ENCODE assay signal across 20 cellular contexts in the genomic region with DNA sequence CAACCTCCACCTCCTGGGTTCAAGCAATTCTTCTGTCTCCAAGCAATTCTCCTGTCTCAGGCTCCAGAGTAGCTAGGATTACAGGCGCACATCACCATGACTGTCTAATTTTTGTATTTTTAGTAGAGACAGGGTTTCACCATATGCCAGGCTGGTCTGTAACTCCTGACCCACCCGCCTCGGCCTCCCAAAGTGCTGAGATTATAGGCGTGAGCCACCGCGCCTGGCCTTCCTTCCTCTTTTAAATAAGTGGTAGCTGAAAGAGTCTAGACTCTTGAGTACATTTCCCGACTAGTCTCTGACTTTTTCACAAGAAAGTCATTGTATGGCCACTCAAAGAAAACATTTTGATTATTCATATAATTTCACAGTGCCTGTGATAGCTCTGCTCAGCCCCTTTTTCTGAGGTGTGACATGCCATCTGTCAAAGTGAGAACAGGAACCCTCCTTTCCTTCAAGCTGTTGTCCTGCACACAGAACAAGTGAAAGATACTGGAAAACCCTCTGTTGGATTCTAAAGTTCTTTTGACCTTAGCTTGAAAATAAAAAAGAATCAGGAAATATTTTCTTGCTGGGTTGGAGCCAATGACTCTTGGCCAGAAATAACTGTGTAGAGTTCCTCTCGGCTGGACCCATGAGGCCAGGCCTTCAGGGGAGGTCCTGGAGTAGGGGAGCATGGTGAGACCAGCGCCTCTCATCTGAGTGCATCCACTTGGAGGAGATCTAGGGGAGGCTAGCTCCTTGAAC.
DNase-seq lines count a peak whose midpoint lies in the region; ATAC-seq and TF ChIP-seq lines count a peak whose summit lies in the region.
"Had no signal": no experiment of that assay in that cellular context is flagged by ENCODE, and none has a peak within 500 bp of the region (broad histone marks: within the 10 kb centered on the region; RNA-seq: fewer than 3 reads in every experiment).

No MANE protein-coding gene starts in this region.

- 87% methylated on average over 9 of the region's 9 CpGs for WGBS in suprapubic skin

- H3K27ac ChIP-seq in ACC112 (ENCODE audit: low read depth, low read length): peak overlapping the region; percentile 84
- H3K27ac ChIP-seq in suprapubic skin: no peak overlapping the region
- H3K27ac ChIP-seq: PC-9 had no signal

- peak overlapping the region in 1 of 3 experiments; percentile 35 for H3K4me3 Mint-ChIP-seq in nephron
- H3K4me3 Mint-ChIP-seq: activated naive CD8-positive, alpha-beta T cell treated with anti-CD3 and anti-CD28 coated beads for 36 hours; dendritic cell treated with granulocyte-macrophage colony-stimulating factor and Interleukin-4, amounts not matched to agents 40 ng/mL and 50 ng/mL, for 4 days; naive B cell; T-helper 1 cell treated with Interleukin-12 subunit alpha and Interleukin-12 subunit beta and Interleukin-4 antibody, amounts not matched to agents 30 μg/mL and 1 μg/mL, for 36 hours had no signal

- no peak for TF ChIP-seq EP300 in suprapubic skin (IDR thresholded peaks at IDR 0.05)

- H3K27me3 ChIP-seq in ACC112 (ENCODE audit: insufficient read depth, low read length) (no peaks in the 10 kb centered on the region), adipocyte (replicated peaks; ENCODE audit: control insufficient read depth, insufficient read depth, low read length) (no peaks in the 10 kb centered on the region), suprapubic skin (no peaks in the 10 kb centered on the region)

- no peaks in the 10 kb centered on the region for H3K36me3 ChIP-seq in ACC112 (ENCODE audit: insufficient read depth, low read length)
- H3K36me3 ChIP-seq in adipocyte (ENCODE audit: control insufficient read depth, insufficient read depth, low read length, severe bottlenecking): no peaks in the 10 kb centered on the region
- H3K36me3 ChIP-seq in suprapubic skin: no peaks in the 10 kb centered on the region

- H3K4me1 ChIP-seq in ACC112 (ENCODE audit: control insufficient read depth, insufficient read depth, low read length, unreplicated experiment) (peaks cover 55% of the 10 kb centered on the region), adipocyte (ENCODE audit: control insufficient read depth, insufficient read depth, low read length) (peaks cover 36% of the 10 kb centered on the region), suprapubic skin (no peaks in the 10 kb centered on the region)

- no peaks in the 10 kb centered on the region for H3K27me3 Mint-ChIP-seq in nephron (ENCODE audit: low read depth)
- H3K27me3 Mint-ChIP-seq: activated naive CD8-positive, alpha-beta T cell treated with anti-CD3 and anti-CD28 coated beads for 36 hours; dendritic cell treated with granulocyte-macrophage colony-stimulating factor and Interleukin-4, amounts not matched to agents 40 ng/mL and 50 ng/mL, for 4 days; naive B cell had no signal

- peak overlapping the region; percentile 51; the same call in 1 of the 2 replicates for H3K4me3 ChIP-seq in ACC112 (ENCODE audit: low read depth, low read length)
- H3K4me3 ChIP-seq in adipocyte (ENCODE audit: low read length): peak overlapping the region; percentile 46
- H3K4me3 ChIP-seq in fibroblast of the aortic adventitia (ENCODE audit: low read depth, low read length): no peak overlapping the region
- no peak overlapping the region for H3K4me3 ChIP-seq in suprapubic skin
- H3K4me3 ChIP-seq: A549, PC-9 had no signal

- H3K36me3 Mint-ChIP-seq in nephron (ENCODE audit: low read depth): no peaks in the 10 kb centered on the region
- H3K36me3 Mint-ChIP-seq in activated naive CD4-positive, alpha-beta T cell treated with anti-CD3 and anti-CD28 coated beads, Interleukin-2, amount 50 U/mL, for 72 hours: no peaks in the 10 kb centered on the region
- H3K36me3 Mint-ChIP-seq: activated naive CD8-positive, alpha-beta T cell treated with anti-CD3 and anti-CD28 coated beads for 36 hours; naive B cell had no signal

- no peaks in the 10 kb centered on the region for H3K79me2 ChIP-seq in ACC112 (ENCODE audit: control insufficient read depth, insufficient read depth, low read length, unreplicated experiment)

- peak overlapping the region; percentile 33 for H3K9ac ChIP-seq in adipocyte (ENCODE audit: low read length)

- no peaks in the 10 kb centered on the region for H3K9me3 ChIP-seq in adipocyte (ENCODE audit: control insufficient read depth, low read length)
- H3K9me3 ChIP-seq in suprapubic skin: no peaks in the 10 kb centered on the region
- H3K9me3 ChIP-seq: A549 had no signal

- no peaks in the 10 kb centered on the region for H3K9me3 Mint-ChIP-seq in nephron
- H3K9me3 Mint-ChIP-seq in activated naive CD4-positive, alpha-beta T cell treated with anti-CD3 and anti-CD28 coated beads, Interleukin-2, amount 50 U/mL, for 72 hours: peaks cover 0 to 4% of the 10 kb centered on the region in 2 donors
- H3K9me3 Mint-ChIP-seq: activated naive CD8-positive, alpha-beta T cell treated with anti-CD3 and anti-CD28 coated beads for 36 hours; T-helper 1 cell treated with Interleukin-12 subunit alpha and Interleukin-12 subunit beta and Interleukin-4 antibody, amounts not matched to agents 30 μg/mL and 1 μg/mL, for 36 hours had no signal

- ATAC-seq in activated naive CD4-positive, alpha-beta T cell treated with anti-CD3 and anti-CD28 coated beads, Interleukin-2, amount 50 U/mL, for 72 hours: no peak
- ATAC-seq in HG02571 (IDR thresholded peaks at IDR 0.05; ENCODE audit: unreplicated experiment): no peak
- ATAC-seq: stimulated activated naive CD8-positive, alpha-beta T cell treated with anti-CD3 and anti-CD28 coated beads, Interleukin-15, Interleukin-2, amounts not matched to agents 100 U/mL and 50 U/mL, for 24 hours had no signal

- no peak for TF ChIP-seq POLR2A in suprapubic skin (IDR thresholded peaks at IDR 0.05)

- peak overlapping the region; percentile 67 to 90 (median 84) for H3K27ac Mint-ChIP-seq in nephron
- no peak overlapping the region for H3K27ac Mint-ChIP-seq in activated naive CD4-positive, alpha-beta T cell treated with anti-CD3 and anti-CD28 coated beads, Interleukin-2, amount 50 U/mL, for 72 hours
- H3K27ac Mint-ChIP-seq: activated naive CD8-positive, alpha-beta T cell treated with anti-CD3 and anti-CD28 coated beads for 36 hours; dendritic cell treated with granulocyte-macrophage colony-stimulating factor and Interleukin-4, amounts not matched to agents 40 ng/mL and 50 ng/mL, for 4 days; naive B cell; T-helper 1 cell treated with Interleukin-12 subunit alpha and Interleukin-12 subunit beta and Interleukin-4 antibody, amounts not matched to agents 30 μg/mL and 1 μg/mL, for 36 hours had no signal

- DNase-seq in adipocyte (ENCODE audit: low read depth) (no peak), fibroblast of the aortic adventitia (ENCODE audit: low read depth) (peak; percentile 88), suprapubic skin (ENCODE audit: low spot score in 2 of 2) (no peak), NCI-H82 (lab: John Stamatoyannopoulos, UW) (no peak)
- no peak for DNase-seq in activated naive CD4-positive, alpha-beta T cell treated with anti-CD3 and anti-CD28 coated beads, Interleukin-2, amount 50 U/mL, for 72 hours (ENCODE audit: low spot score in 2 of 2)
- DNase-seq: activated CD4-positive, alpha-beta T cell treated with anti-CD3 and anti-CD28 coated beads for 1 hour; activated naive CD8-positive, alpha-beta T cell treated with anti-CD3 and anti-CD28 coated beads for 36 hours; GF-D8; islet precursor cell; naive B cell; NCI-H1092; NCI-H510A; PC-9; stimulated activated naive CD8-positive, alpha-beta T cell treated with anti-CD3 and anti-CD28 coated beads, Interleukin-15, Interleukin-2, amounts not matched to agents 100 U/mL and 50 U/mL, for 24 hours had no signal

- peak overlapping the region; percentile 96 for H2AFZ ChIP-seq in ACC112 (ENCODE audit: low read length, unreplicated experiment)
- H2AFZ ChIP-seq: PC-9 had no signal

- TF ChIP-seq CTCF in fibroblast of the aortic adventitia (IDR thresholded peaks at IDR 0.05; ENCODE audit: insufficient read depth, low read length): no peak
- no peak for TF ChIP-seq CTCF in nephron (IDR thresholded peaks at IDR 0.05; ENCODE audit: unreplicated experiment in 3 of 3)
- TF ChIP-seq CTCF in suprapubic skin (IDR thresholded peaks at IDR 0.05): no peak

- H3K4me1 Mint-ChIP-seq in nephron: peaks cover 37% of the 10 kb centered on the region
- H3K4me1 Mint-ChIP-seq: activated naive CD8-positive, alpha-beta T cell treated with anti-CD3 and anti-CD28 coated beads for 36 hours; naive B cell had no signal

Comparison
In these comparisons a context has a peak if more than half of its experiments do, and no peak if none do; other contexts are left out.
1. H3K4me3 ChIP-seq: peak in ACC112 (single experiment) and adipocyte (single experiment); none in fibroblast of the aortic adventitia (single experiment) and suprapubic skin (single experiment).
2. H3K27ac Mint-ChIP-seq: peak in nephron (3 of 3); none in activated naive CD4-positive, alpha-beta T cell treated with anti-CD3 and anti-CD28 coated beads, Interleukin-2, amount 50 U/mL, for 72 hours (0 of 2).